Comparison of ENCODE assay signal across 19 cellular contexts in the genomic region with DNA sequence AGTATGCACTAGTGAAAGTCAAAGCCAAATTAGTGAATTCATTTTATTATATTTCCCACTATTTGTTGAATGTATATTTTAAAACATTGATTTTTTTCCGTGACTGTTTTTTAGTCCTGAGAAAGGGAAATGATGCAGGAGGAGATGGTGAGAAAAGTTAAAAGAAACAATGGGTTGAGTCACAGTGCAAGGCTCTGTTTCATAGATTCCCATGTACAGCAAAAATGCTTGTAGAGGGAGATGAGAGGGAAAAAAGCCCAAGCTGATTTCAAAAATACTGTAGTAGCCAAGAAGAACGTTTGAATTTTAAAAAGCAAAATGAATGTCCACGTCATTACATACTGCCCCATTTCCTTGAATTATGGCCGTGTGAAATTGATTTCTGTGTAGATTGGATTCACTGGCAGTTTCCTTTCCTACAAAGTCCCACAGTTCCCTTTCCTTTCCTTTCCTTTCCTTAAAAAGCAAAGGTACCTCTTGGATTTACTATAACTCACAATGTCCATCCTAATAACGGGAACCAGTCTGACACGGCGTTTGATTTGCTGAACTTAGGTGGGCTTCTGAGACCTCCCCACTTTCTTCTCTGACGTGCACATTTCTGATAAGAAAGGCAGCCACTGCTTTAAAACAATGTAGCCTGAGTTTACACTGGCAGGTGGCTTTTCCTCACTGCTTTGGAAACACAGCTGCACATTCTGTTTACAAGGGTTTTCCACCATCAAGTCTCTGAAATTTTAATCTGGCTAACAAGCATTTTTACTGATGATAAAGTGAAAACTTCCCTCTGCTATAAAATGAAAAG.
DNase-seq lines count a peak whose midpoint lies in the region; FAIRE-seq and TF ChIP-seq lines count a peak whose summit lies in the region.
"Had no signal": no experiment of that assay in that cellular context is flagged by ENCODE, and none has a peak within 500 bp of the region (broad histone marks: within the 10 kb centered on the region; RNA-seq: fewer than 3 reads in every experiment).

No MANE protein-coding gene starts in this region.

- H3K4me3 Mint-ChIP-seq in HFFc6 (peak overlapping the region; percentile 16; the same call in 1 of the 2 replicates), Caco-2 (ENCODE audit: unreplicated experiment) (no peak overlapping the region), mesothelial cell of epicardium (no peak overlapping the region)
- H3K4me3 Mint-ChIP-seq in activated naive CD8-positive, alpha-beta T cell treated with anti-CD3 and anti-CD28 coated beads for 36 hours: no peak overlapping the region
- H3K4me3 Mint-ChIP-seq: activated naive CD8-positive, alpha-beta T cell treated with anti-CD3 and anti-CD28 coated beads, Interleukin-2, amount 50 U/mL, for 24 hours; activated T-cell treated with anti-CD3 and anti-CD28 coated beads, Interleukin-2, amount 50 U/mL, for 72 hours; naive thymus-derived CD4-positive, alpha-beta T cell had no signal

- H4K8ac ChIP-seq in mesenchymal stem cell (ENCODE audit: low read length): no peak overlapping the region

- H3K4ac ChIP-seq in mesenchymal stem cell (ENCODE audit: low read depth in 1 of 2, low read length in 2 of 2): no peak overlapping the region

- H3K36me3 ChIP-seq in bronchial epithelial cell (ENCODE audit: control insufficient read depth, insufficient read depth, low read length) (no peaks in the 10 kb centered on the region), mesenchymal stem cell (ENCODE audit: control insufficient read depth in 1 of 2, insufficient read depth in 2 of 2, low read depth in 1 of 2, low read length in 2 of 2) (no peaks in the 10 kb centered on the region), Caco-2 (ENCODE audit: control insufficient read depth, insufficient read depth, low read length) (no peaks in the 10 kb centered on the region)
- H3K36me3 ChIP-seq: BE2C, colonic mucosa had no signal

- H3K27ac ChIP-seq in mesenchymal stem cell (ENCODE audit: low read length, poor library complexity, severe bottlenecking): no peak overlapping the region
- H3K27ac ChIP-seq: colonic mucosa, SK-N-MC had no signal

- H3K18ac ChIP-seq in mesenchymal stem cell (ENCODE audit: low read depth in 1 of 2, low read length in 2 of 2): no peak overlapping the region

- CTCF ChIA-PET in Caco-2 (lab: Charles Lee): no interaction called here

- no peak overlapping the region for H2BK5ac ChIP-seq in mesenchymal stem cell (ENCODE audit: low read depth, low read length, poor library complexity, severe bottlenecking)

- no peak overlapping the region for H3K14ac ChIP-seq in mesenchymal stem cell (ENCODE audit: low read length in 2 of 2)

- no peak overlapping the region for H4K91ac ChIP-seq in mesenchymal stem cell (ENCODE audit: low read length)

- H3K9me3 ChIP-seq in mesenchymal stem cell (ENCODE audit: control insufficient read depth, low read length): no peaks in the 10 kb centered on the region
- no peaks in the 10 kb centered on the region for H3K9me3 ChIP-seq in Caco-2
- H3K9me3 ChIP-seq: BE2C, colonic mucosa had no signal

- H3K36me3 Mint-ChIP-seq in HFFc6 (ENCODE audit: low read depth) (no peaks in the 10 kb centered on the region), Caco-2 (ENCODE audit: insufficient read depth, unreplicated experiment) (no peaks in the 10 kb centered on the region), mesothelial cell of epicardium (no peaks in the 10 kb centered on the region)
- H3K36me3 Mint-ChIP-seq in activated naive CD8-positive, alpha-beta T cell treated with anti-CD3 and anti-CD28 coated beads for 36 hours: no peaks in the 10 kb centered on the region
- H3K36me3 Mint-ChIP-seq: naive thymus-derived CD4-positive, alpha-beta T cell had no signal

- H2BK120ac ChIP-seq in mesenchymal stem cell (ENCODE audit: low read depth, low read length): no peak overlapping the region

- no peaks in the 10 kb centered on the region for H3K4me1 ChIP-seq in mesenchymal stem cell (ENCODE audit: control insufficient read depth, insufficient read depth, low read depth, low read length)
- no peaks in the 10 kb centered on the region for H3K4me1 ChIP-seq in Caco-2
- H3K4me1 ChIP-seq: BE2C, colonic mucosa had no signal

- POLR2A ChIA-PET in Caco-2 (lab: Charles Lee): no interaction called here

- H3K27me3 Mint-ChIP-seq in HFFc6 (ENCODE audit: insufficient read depth) (no peaks in the 10 kb centered on the region), Caco-2 (ENCODE audit: insufficient read depth, unreplicated experiment) (peaks cover 6% of the 10 kb centered on the region), mesothelial cell of epicardium (ENCODE audit: low read depth) (peaks cover 2% of the 10 kb centered on the region)
- peaks cover 15% of the 10 kb centered on the region for H3K27me3 Mint-ChIP-seq in activated naive CD8-positive, alpha-beta T cell treated with anti-CD3 and anti-CD28 coated beads for 36 hours
- H3K27me3 Mint-ChIP-seq: progenitor cell of endocrine pancreas had no signal

- intact Hi-C loops in Caco-2 (cut with micrococcal nuclease; ENCODE audit: unreplicated experiment): no loop called here

- no peak overlapping the region for H2AK5ac ChIP-seq in mesenchymal stem cell (ENCODE audit: low read length, severe bottlenecking)

- H3K4me2 ChIP-seq in mesenchymal stem cell (ENCODE audit: low read length, poor library complexity, severe bottlenecking): no peak overlapping the region

- peak overlapping the region; percentile 14 for H2AFZ ChIP-seq in mesenchymal stem cell (ENCODE audit: low read depth, low read length)

- H2BK12ac ChIP-seq in mesenchymal stem cell (ENCODE audit: low read length in 2 of 2): no peak overlapping the region

- no peak overlapping the region for H3K23ac ChIP-seq in mesenchymal stem cell (ENCODE audit: low read length in 2 of 2)

- 91% methylated on average over 7 of the region's 8 CpGs for WGBS in mesenchymal stem cell

- no TSS peak for BruUV-seq in Caco-2 (replicated peaks; lab: Mats Ljungman, UMichigan)

- DNase-seq in AG08396 (ENCODE audit: low spot score) (peak; percentile 9), HFFc6 (peak; percentile 29), bronchial epithelial cell (ENCODE audit: low read depth) (peak; percentile 15), mesenchymal stem cell (no peak), Caco-2 (no peak), SKM-1 treated with dmso at 0.1 percent for 144 hours (lab: John Stamatoyannopoulos, UW; ENCODE audit: unreplicated experiment) (no peak), mesothelial cell of epicardium (ENCODE audit: low spot score in 2 of 2, unreplicated experiment in 2 of 2) (no peak)
- DNase-seq in activated naive CD8-positive, alpha-beta T cell treated with anti-CD3 and anti-CD28 coated beads for 36 hours: no peak
- DNase-seq: activated CD4-positive, alpha-beta T cell treated with anti-CD3 and anti-CD28 coated beads, Interleukin-2, amount 50 U/mL, for 48 hours; activated naive CD8-positive, alpha-beta T cell treated with anti-CD3 and anti-CD28 coated beads, Interleukin-2, amount 50 U/mL, for 24 hours; activated T-cell treated with anti-CD3 and anti-CD28 coated beads, Interleukin-2, amount 50 U/mL, for 72 hours; BE2C; colonic mucosa; DMS 273 treated with DMSO at 0.1 percent for 48 hours; KG1; naive thymus-derived CD4-positive, alpha-beta T cell; substantia nigra had no signal

- H2BK15ac ChIP-seq in mesenchymal stem cell (ENCODE audit: low read depth, poor library complexity, severe bottlenecking): no peak overlapping the region

- peak overlapping the region; percentile 24 for H3K9ac ChIP-seq in mesenchymal stem cell (ENCODE audit: low read length)

- H3K9me3 Mint-ChIP-seq in HFFc6 (no peaks in the 10 kb centered on the region), Caco-2 (ENCODE audit: unreplicated experiment) (no peaks in the 10 kb centered on the region), mesothelial cell of epicardium (no peaks in the 10 kb centered on the region)
- H3K9me3 Mint-ChIP-seq in activated naive CD8-positive, alpha-beta T cell treated with anti-CD3 and anti-CD28 coated beads for 36 hours: no peaks in the 10 kb centered on the region
- H3K9me3 Mint-ChIP-seq: activated naive CD8-positive, alpha-beta T cell treated with anti-CD3 and anti-CD28 coated beads, Interleukin-2, amount 50 U/mL, for 24 hours; activated T-cell treated with anti-CD3 and anti-CD28 coated beads, Interleukin-2, amount 50 U/mL, for 72 hours had no signal

- TF ChIP-seq CTCF in HFFc6 (IDR thresholded peaks at IDR 0.05) (no peak), bronchial epithelial cell (IDR thresholded peaks at IDR 0.05; ENCODE audit: insufficient read depth, low read length, severe bottlenecking) (no peak), Caco-2 (IDR thresholded peaks at IDR 0.05; ENCODE audit: insufficient read depth in 1 of 2, low read depth in 1 of 2, low read length in 1 of 2, severe bottlenecking in 1 of 2, unreplicated experiment in 1 of 2) (no peak), mesothelial cell of epicardium (IDR thresholded peaks at IDR 0.05; ENCODE audit: unreplicated experiment) (no peak)

- H3K4me1 Mint-ChIP-seq in HFFc6 (ENCODE audit: low read depth) (peaks cover 59% of the 10 kb centered on the region), Caco-2 (ENCODE audit: low read depth, unreplicated experiment) (no peaks in the 10 kb centered on the region), mesothelial cell of epicardium (peaks cover 6% of the 10 kb centered on the region)
- H3K4me1 Mint-ChIP-seq in activated naive CD8-positive, alpha-beta T cell treated with anti-CD3 and anti-CD28 coated beads for 36 hours: no peaks in the 10 kb centered on the region
- H3K4me1 Mint-ChIP-seq: activated naive CD8-positive, alpha-beta T cell treated with anti-CD3 and anti-CD28 coated beads, Interleukin-2, amount 50 U/mL, for 24 hours had no signal

- H3K27ac Mint-ChIP-seq in HFFc6 (peak overlapping the region; percentile 61), Caco-2 (ENCODE audit: unreplicated experiment) (no peak overlapping the region), mesothelial cell of epicardium (no peak overlapping the region)
- H3K27ac Mint-ChIP-seq in activated naive CD8-positive, alpha-beta T cell treated with anti-CD3 and anti-CD28 coated beads for 36 hours: no peak overlapping the region
- H3K27ac Mint-ChIP-seq: activated naive CD8-positive, alpha-beta T cell treated with anti-CD3 and anti-CD28 coated beads, Interleukin-2, amount 50 U/mL, for 24 hours; activated T-cell treated with anti-CD3 and anti-CD28 coated beads, Interleukin-2, amount 50 U/mL, for 72 hours; naive thymus-derived CD4-positive, alpha-beta T cell; progenitor cell of endocrine pancreas had no signal

- no peak for FAIRE-seq in bronchial epithelial cell (lab: Jason Lieb, UNC)

- H3K79me1 ChIP-seq in mesenchymal stem cell (replicated peaks; ENCODE audit: low read length, poor library complexity, severe bottlenecking): no peaks in the 10 kb centered on the region

- H3K4me3 ChIP-seq in bronchial epithelial cell (ENCODE audit: low read depth, low read length) (no peak overlapping the region), mesenchymal stem cell (ENCODE audit: insufficient read depth in 1 of 2, low read depth in 1 of 2, low read length in 2 of 2) (no peak overlapping the region), Caco-2 (ENCODE audit: low read depth, low read length) (no peak overlapping the region)
- H3K4me3 ChIP-seq: colonic mucosa, SK-N-MC had no signal

- no peaks in the 10 kb centered on the region for H3K27me3 ChIP-seq in bronchial epithelial cell (ENCODE audit: control insufficient read depth, insufficient read depth, low read length)
- no peaks in the 10 kb centered on the region for H3K27me3 ChIP-seq in mesenchymal stem cell (ENCODE audit: control insufficient read depth in 1 of 2, insufficient read depth in 1 of 2, low read length in 2 of 2)
- no peaks in the 10 kb centered on the region for H3K27me3 ChIP-seq in Caco-2 (replicated peaks; ENCODE audit: control insufficient read depth, insufficient read depth, low read length)
- H3K27me3 ChIP-seq: BE2C, colonic mucosa had no signal

Comparison
In these comparisons a context has a peak if more than half of its experiments do, and no peak if none do; other contexts are left out.
1. DNase-seq: peak in AG08396 (single experiment), HFFc6 (single experiment) and bronchial epithelial cell (single experiment); none in mesenchymal stem cell (single experiment), activated naive CD8-positive, alpha-beta T cell treated with anti-CD3 and anti-CD28 coated beads for 36 hours (single experiment), Caco-2 (0 of 2), SKM-1 treated with dmso at 0.1 percent for 144 hours (single experiment) and mesothelial cell of epicardium (0 of 2).